1 cellular context compared by ENCODE assay signal in genomic region chr10:76245951-76246495, GRCh38.
TF ChIP-seq lines count a peak whose summit lies in the region.

No MANE protein-coding gene starts in this region.

TF ChIP-seq in GM12878, 131 proteins besides CTCF, POLR2A, EP300 and RAD21 (continued from another document):
- TF ChIP-seq MEF2B (IDR thresholded peaks at IDR 0.05; ENCODE audit: partially characterized antibody, poor library complexity, severe bottlenecking) (peak; percentile 23), BHLHE40 (IDR thresholded peaks at IDR 0.05; ENCODE audit: borderline replicate concordance in 1 of 2, low read depth in 2 of 2, low read length in 1 of 2) (0 out of 4 replicates have a peak, but pooled peaks of 1 of the 2 experiments have one; percentile 12), IKZF1 (conservative IDR thresholded peaks at IDR 0.05) (0 out of 2 replicates have a peak, but pooled peaks have one; percentile 35)
